Comparison of ENCODE assay signal across 8 cellular contexts in the genomic region with DNA sequence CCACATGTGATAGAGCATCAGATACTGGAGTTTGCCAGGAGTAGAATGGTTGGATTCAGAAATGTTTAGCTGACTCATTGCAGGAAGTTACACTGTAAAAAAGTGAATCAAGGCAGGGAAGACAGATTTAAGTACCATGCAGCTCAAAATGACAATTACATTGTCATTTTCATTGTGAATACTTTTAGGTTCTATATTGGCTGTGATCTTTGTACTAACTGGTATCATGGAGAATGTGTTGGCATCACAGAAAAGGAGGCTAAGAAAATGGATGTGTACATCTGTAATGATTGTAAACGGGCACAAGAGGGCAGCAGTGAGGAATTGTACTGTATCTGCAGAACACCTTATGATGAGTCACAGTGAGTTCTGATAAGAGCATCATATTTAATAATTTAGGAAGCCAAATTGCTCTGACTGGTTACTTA. TPM values are rescaled to one million over a fixed set of nuclear protein-coding genes. Genes with fewer than 3 reads are reported as not detected.
DNase-seq lines count a peak whose midpoint lies in the region; ATAC-seq, FAIRE-seq and TF ChIP-seq lines count a peak whose summit lies in the region.
"Not testable (repeated sequence)": the region's sequence is repeated elsewhere in the genome, so short reads cannot be mapped to it uniquely, and the experiment has no call there.

No MANE protein-coding gene starts in this region.

- H3K4me3 ChIP-seq in GM12864 (ENCODE audit: low read depth, low read length); K562: not testable (repeated sequence)

- H3K9me3 ChIP-seq in K562 (replicated peaks; ENCODE audit: control insufficient read depth, insufficient read depth, low read depth, low read length): not testable (repeated sequence)

- CTCF ChIA-PET in K562 (lab: Yijun Ruan, JAX; ENCODE audit: low intra/inter-chr PET ratio): not testable (repeated sequence)

- not testable (repeated sequence) for H3K79me2 ChIP-seq in K562 (ENCODE audit: control insufficient read depth, insufficient read depth, low read length)

- TF ChIP-seq EP300 in K562 (IDR thresholded peaks at IDR 0.05; ENCODE audit: low read length): not testable (repeated sequence)

- peak; percentile 44 to 70 for TF ChIP-seq RAD21 in K562 (CRISPR knock-in tag; conservative IDR thresholded peaks at IDR 0.05 in 1 of 2, IDR thresholded peaks at IDR 0.05 in 1 of 2)

- not testable (repeated sequence) for TF ChIP-seq POLR2A in K562 (conservative IDR thresholded peaks at IDR 0.05)

- not testable (repeated sequence) for H3K9me1 ChIP-seq in K562 (ENCODE audit: control insufficient read depth, insufficient read depth, low read length)

- peak overlapping the region; percentile 44; the same call in 1 of the 3 replicates for H3K27ac ChIP-seq in K562 (ENCODE audit: extremely low read depth, low read depth, low read length)

- not testable (repeated sequence) for DNase-seq in GM12864 (ENCODE audit: low read depth)
- peak; percentile 98 for DNase-seq in HT-29 (ENCODE audit: low spot score)
- peak; percentile 42 for DNase-seq in NCI-H748 treated with DMSO at 0.1 percent for 48 hours (lab: John Stamatoyannopoulos, UW)
- DNase-seq in K562 (ENCODE audit: extremely low read depth in 1 of 4, low spot score in 3 of 4): peak; percentile 24 to 84 (median 32)
- DNase-seq in hepatic stellate cell (ENCODE audit: low spot score): peak; percentile 18
- peak; percentile 21 for DNase-seq in retina
- peak; percentile 73 for DNase-seq in ureter (ENCODE audit: low spot score)

- H2AFZ ChIP-seq in K562 (ENCODE audit: low read depth, low read length): peak overlapping the region; percentile 59; the same call in 1 of the 2 replicates

- TF ChIP-seq CTCF in GM12864 (IDR thresholded peaks at IDR 0.05; ENCODE audit: low read depth, low read length, missing control alignments) (peak; percentile 49), K562 (IDR thresholded peaks at IDR 0.05 in 2 of 3, conservative IDR thresholded peaks at IDR 0.05 in 1 of 3; ENCODE audit: insufficient read depth in 2 of 3, low read depth in 1 of 3, low read length in 3 of 3) (peak; percentile 39 to 68 (median 64); a peak in 5 of 6 replicates)

- peaks cover 50% of the 10 kb centered on the region for H3K36me3 ChIP-seq in K562 (ENCODE audit: control insufficient read depth, insufficient read depth, low read length)

- peak; percentile 83 to 93 for ATAC-seq in activated CD4-positive, CD25-positive, alpha-beta regulatory T cell treated with anti-CD3 and anti-CD28 coated beads, Interleukin-2, amount 50 U/mL, for 24 hours
- peak; percentile 94 for ATAC-seq in K562

- not testable (repeated sequence) for H3K4me2 ChIP-seq in K562 (ENCODE audit: insufficient read depth, low read length)

- H4K20me1 ChIP-seq in K562 (replicated peaks; ENCODE audit: control insufficient read depth, insufficient read depth, low read length): not testable (repeated sequence)

- 0% methylated on average over 1 of the region's 1 CpG for WGBS in K562 (ENCODE audit: insufficient coverage, low coverage, missing lambda C conversion rate)

- POLR2A ChIA-PET in K562 (lab: Yijun Ruan, JAX): not testable (repeated sequence)

- FAIRE-seq in K562 (lab: Jason Lieb, UNC): peak; percentile 76

- not testable (repeated sequence) for H3K9ac ChIP-seq in K562 (ENCODE audit: insufficient read depth in 1 of 2, low read depth in 2 of 2, low read length in 2 of 2)

- H3K27me3 ChIP-seq in K562 (ENCODE audit: control insufficient read depth in 2 of 2, insufficient read depth in 2 of 2, low read length in 2 of 2): not testable (repeated sequence)

- BruUV-seq in K562 (replicated peaks; lab: Mats Ljungman, UMichigan): not testable (repeated sequence)

- in situ Hi-C loops in K562 (cut with MboI): loop anchor here (25.0 kb wide), 2 partner anchors 499 to 799 kb away; a partner anchor contains a TSS

- intact Hi-C loops in K562 (cut with micrococcal nuclease): not testable (repeated sequence)

- not testable (repeated sequence) for H3K4me1 ChIP-seq in K562 (replicated peaks in 1 of 2; ENCODE audit: control insufficient read depth in 2 of 2, insufficient read depth in 2 of 2, low read length in 2 of 2)

TF ChIP-seq in K562, 482 proteins besides CTCF, POLR2A, EP300 and RAD21 (continues in another document):
- TF ChIP-seq CTBP1 (IDR thresholded peaks at IDR 0.05; ENCODE audit: borderline replicate concordance) (peak; percentile 54; the same call in 1 of the 2 replicates), C11orf30 (IDR thresholded peaks at IDR 0.05; ENCODE audit: low read depth) (peak; percentile 74), FOXK2 (conservative IDR thresholded peaks at IDR 0.05 in 1 of 2, IDR thresholded peaks at IDR 0.05 in 1 of 2; ENCODE audit: low read depth in 2 of 2) (peak; percentile 69 to 78), CREM (IDR thresholded peaks at IDR 0.05; ENCODE audit: low read depth) (0 out of 2 replicates have a peak, but pooled peaks have one; percentile 16), ZEB2 (IDR thresholded peaks at IDR 0.05) (peak; percentile 61; the same call in 1 of the 2 replicates), ARID1B (IDR thresholded peaks at IDR 0.05) (peak; percentile 55; the same call in 1 of the 2 replicates), SMC3 (conservative IDR thresholded peaks at IDR 0.05; ENCODE audit: insufficient read depth, low read depth, low read length) (0 out of 2 replicates have a peak, but pooled peaks have one; percentile 31), MAFF (IDR thresholded peaks at IDR 0.05; ENCODE audit: low read length) (peak; percentile 42; the same call in 1 of the 2 replicates), NFE2 (IDR thresholded peaks at IDR 0.05; ENCODE audit: low read depth) (peak; percentile 79), MAFG (tag; conservative IDR thresholded peaks at IDR 0.05) (peak; percentile 83)
- TF ChIP-seq, protein P1, sequence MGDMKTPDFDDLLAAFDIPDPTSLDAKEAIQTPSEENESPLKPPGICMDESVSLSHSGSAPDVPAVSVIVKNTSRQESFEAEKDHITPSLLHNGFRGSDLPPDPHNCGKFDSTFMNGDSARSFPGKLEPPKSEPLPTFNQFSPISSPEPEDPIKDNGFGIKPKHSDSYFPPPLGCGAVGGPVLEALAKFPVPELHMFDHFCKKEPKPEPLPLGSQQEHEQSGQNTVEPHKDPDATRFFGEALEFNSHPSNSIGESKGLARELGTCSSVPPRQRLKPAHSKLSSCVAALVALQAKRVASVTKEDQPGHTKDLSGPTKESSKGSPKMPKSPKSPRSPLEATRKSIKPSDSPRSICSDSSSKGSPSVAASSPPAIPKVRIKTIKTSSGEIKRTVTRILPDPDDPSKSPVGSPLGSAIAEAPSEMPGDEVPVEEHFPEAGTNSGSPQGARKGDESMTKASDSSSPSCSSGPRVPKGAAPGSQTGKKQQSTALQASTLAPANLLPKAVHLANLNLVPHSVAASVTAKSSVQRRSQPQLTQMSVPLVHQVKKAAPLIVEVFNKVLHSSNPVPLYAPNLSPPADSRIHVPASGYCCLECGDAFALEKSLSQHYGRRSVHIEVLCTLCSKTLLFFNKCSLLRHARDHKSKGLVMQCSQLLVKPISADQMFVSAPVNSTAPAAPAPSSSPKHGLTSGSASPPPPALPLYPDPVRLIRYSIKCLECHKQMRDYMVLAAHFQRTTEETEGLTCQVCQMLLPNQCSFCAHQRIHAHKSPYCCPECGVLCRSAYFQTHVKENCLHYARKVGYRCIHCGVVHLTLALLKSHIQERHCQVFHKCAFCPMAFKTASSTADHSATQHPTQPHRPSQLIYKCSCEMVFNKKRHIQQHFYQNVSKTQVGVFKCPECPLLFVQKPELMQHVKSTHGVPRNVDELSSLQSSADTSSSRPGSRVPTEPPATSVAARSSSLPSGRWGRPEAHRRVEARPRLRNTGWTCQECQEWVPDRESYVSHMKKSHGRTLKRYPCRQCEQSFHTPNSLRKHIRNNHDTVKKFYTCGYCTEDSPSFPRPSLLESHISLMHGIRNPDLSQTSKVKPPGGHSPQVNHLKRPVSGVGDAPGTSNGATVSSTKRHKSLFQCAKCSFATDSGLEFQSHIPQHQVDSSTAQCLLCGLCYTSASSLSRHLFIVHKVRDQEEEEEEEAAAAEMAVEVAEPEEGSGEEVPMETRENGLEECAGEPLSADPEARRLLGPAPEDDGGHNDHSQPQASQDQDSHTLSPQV (IDR thresholded peaks at IDR 0.05): peak; percentile 50; the same call in 1 of the 2 replicates
- TF ChIP-seq, protein P2, sequence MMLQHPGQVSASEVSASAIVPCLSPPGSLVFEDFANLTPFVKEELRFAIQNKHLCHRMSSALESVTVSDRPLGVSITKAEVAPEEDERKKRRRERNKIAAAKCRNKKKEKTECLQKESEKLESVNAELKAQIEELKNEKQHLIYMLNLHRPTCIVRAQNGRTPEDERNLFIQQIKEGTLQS (IDR thresholded peaks at IDR 0.05): peak; percentile 86
- TF ChIP-seq, protein P2 (CRISPR knock-in tag; conservative IDR thresholded peaks at IDR 0.05): not testable (repeated sequence)

RNA-seq across cellular contexts. Expression of a gene that starts 33.1 kb away (rescaled TPM):
- 40.7 and 45.7 TPM in 2 replicates for total RNA-seq in HT-29 (2014; rRNA removed; shearing (Covaris generic))
- 8.4 TPM in 2 replicates for total RNA-seq in K562 (2011; cell fraction: chromatin; rRNA removed; ENCODE audit: low replicate concordance)
- 9.0 and 9.7 TPM in 2 replicates for total RNA-seq in K562 (2011; cell fraction: nucleolus; rRNA removed)
- 9.8 and 10.7 TPM in 2 replicates for total RNA-seq in K562 (2011; cell fraction: nucleoplasm; rRNA removed)
- 37.4 and 42.5 TPM in 2 replicates for total RNA-seq in K562 (2014; rRNA removed)
- total RNA-seq in K562 (2014; rRNA removed; fragmentation: Illumina TruSeq; extraction: Trizol): 23.6 and 24.7 TPM in 2 replicates
- 17.0 and 17.8 TPM in 2 replicates for total RNA-seq in K562 (2015; rRNA removed; fragmentation: Illumina TruSeq; extraction: Trizol)
- 25.2 and 27.6 TPM in 2 replicates for total RNA-seq in K562 (2021)
- polyA plus RNA-seq in K562 (2011; rRNA removed): 29.2 and 32.7 TPM in 2 replicates
- polyA plus RNA-seq in K562 (2011; cell fraction: cytosol; rRNA removed): 22.6 and 29.6 TPM in 2 replicates
- polyA plus RNA-seq in K562 (2011; cell fraction: nucleus; rRNA removed): 15.5 and 16.7 TPM in 2 replicates
- polyA plus RNA-seq in K562 (2012): 19.9 and 20.2 TPM in 2 replicates
- polyA plus RNA-seq in K562 (2014; fragmentation: Illumina TruSeq; extraction: Trizol): 22.7 and 27.6 TPM in 2 replicates
- polyA plus RNA-seq in K562 (2014; fragmentation: Nextera tagmentation; extraction: Ambion mirVana): 1 to 10 TPM; 8.6 to 9.9 TPM
- polyA plus RNA-seq in K562 (2014; rRNA removed): 32.7 and 35.3 TPM in 2 replicates
- 14.0 and 16.2 TPM in 2 replicates for polyA minus RNA-seq in K562 (2011; rRNA and poly(A)+ RNA removed)
- 7.6 and 11.4 TPM in 2 replicates for polyA minus RNA-seq in K562 (2011; cell fraction: cytosol; rRNA and poly(A)+ RNA removed)
- polyA minus RNA-seq in K562 (2011; cell fraction: nucleus; rRNA and poly(A)+ RNA removed): 3.9 and 4.7 TPM in 2 replicates
- 9.1 TPM for total RNA-seq in ureter
